In genomic region chr5:31385774-31386537, GRCh38 we compare ENCODE assay signal across 1 cellular context.
TF ChIP-seq lines count a peak whose summit lies in the region.

No MANE protein-coding gene starts in this region.

TF ChIP-seq in HepG2, 621 proteins besides CTCF, POLR2A, EP300 and RAD21 (continued from another document):
- no peak for TF ChIP-seq HNRNPLL (IDR thresholded peaks at IDR 0.05; ENCODE audit: low read depth, low read length, poor library complexity, severe bottlenecking)
- TF ChIP-seq BCL3 (CRISPR knock-in tag; IDR thresholded peaks at IDR 0.05), result no peak
- no peak for TF ChIP-seq KAT8 (CRISPR knock-in tag; IDR thresholded peaks at IDR 0.05)
- no peak for TF ChIP-seq ZNF792 (CRISPR knock-in tag; IDR thresholded peaks at IDR 0.05)
- TF ChIP-seq SALL2 (CRISPR knock-in tag; IDR thresholded peaks at IDR 0.05), result no peak
